In the genomic region with DNA sequence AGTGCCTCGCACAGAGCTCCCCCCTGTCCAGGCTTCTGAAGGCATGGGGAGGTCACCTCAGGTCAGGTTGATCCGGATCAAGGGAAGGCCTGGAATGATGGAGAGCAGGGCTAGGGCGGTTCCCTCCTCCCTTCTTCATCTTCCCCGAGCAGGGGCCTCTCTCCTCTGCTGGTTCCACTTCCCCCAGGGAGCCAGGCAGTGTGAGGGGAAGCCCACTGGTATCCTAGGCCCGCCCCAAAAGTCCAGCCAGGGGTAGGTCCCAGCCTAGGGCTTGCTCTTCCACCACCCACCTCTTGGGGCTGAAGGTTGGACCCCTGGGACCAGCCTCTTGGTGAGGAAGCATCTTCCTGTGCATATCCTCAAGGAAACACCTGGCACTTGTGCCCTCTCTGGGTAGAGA, we compare ENCODE assay signal across 8 cellular contexts. TPM values are rescaled to one million over a fixed set of nuclear protein-coding genes. Genes with fewer than 3 reads are reported as not detected.
DNase-seq lines count a peak whose midpoint lies in the region; ATAC-seq and TF ChIP-seq lines count a peak whose summit lies in the region.

No MANE protein-coding gene starts in this region.

- H3K27ac Mint-ChIP-seq in CD14-positive monocyte, result peak overlapping the region; percentile 88 to 98 (median 93)
- peak overlapping the region; percentile 80 for H3K27ac Mint-ChIP-seq in dendritic cell treated with granulocyte-macrophage colony-stimulating factor and Interleukin-4, amounts not matched to agents 40 ng/mL and 50 ng/mL, for 4 days
- H3K27ac Mint-ChIP-seq in neural crest cell (ENCODE audit: unreplicated experiment), result no peak overlapping the region

- intact Hi-C loops in CD14-positive monocyte (cut with micrococcal nuclease), result loop anchor here in 1 of 2 donors (5.0 to 10.0 kb wide), 3 partner anchors 33 to 151 kb away; a partner anchor contains a TSS
- intact Hi-C loops in dendritic cell treated with granulocyte-macrophage colony-stimulating factor and Interleukin-4, amounts not matched to agents 40 ng/mL and 50 ng/mL, for 4 days (cut with micrococcal nuclease), result loop anchor here (5.0 kb wide), 1 partner anchor 153 kb away; a partner anchor contains a TSS

- peak overlapping the region; percentile 93 to 95 for H3K4me3 Mint-ChIP-seq in CD14-positive monocyte
- peak overlapping the region; percentile 85 for H3K4me3 Mint-ChIP-seq in dendritic cell treated with granulocyte-macrophage colony-stimulating factor and Interleukin-4, amounts not matched to agents 40 ng/mL and 50 ng/mL, for 4 days
- peak overlapping the region; percentile 98 for H3K4me3 Mint-ChIP-seq in neural crest cell

- ATAC-seq in HG02852 (IDR thresholded peaks at IDR 0.05; ENCODE audit: unreplicated experiment) (no peak), HG03460 (IDR thresholded peaks at IDR 0.05; ENCODE audit: unreplicated experiment) (no peak)

- DNase-seq in CD14-positive monocyte (ENCODE audit: low spot score) (no peak), neural crest cell (ENCODE audit: low read depth, low spot score) (no peak), NCI-H2107 (lab: John Stamatoyannopoulos, UW) (no peak)
- DNase-seq in stimulated activated CD4-positive, alpha-beta T cell treated with anti-CD3 and anti-CD28 coated beads, Interleukin-4, amount 100 ng/mL, for 24 hours, result no peak

- peaks cover 35% of the 10 kb centered on the region for H3K4me1 Mint-ChIP-seq in CD14-positive monocyte
- H3K4me1 Mint-ChIP-seq in dendritic cell treated with granulocyte-macrophage colony-stimulating factor and Interleukin-4, amounts not matched to agents 40 ng/mL and 50 ng/mL, for 4 days (ENCODE audit: low read depth), result peaks cover 37% of the 10 kb centered on the region
- peaks cover 18% of the 10 kb centered on the region for H3K4me1 Mint-ChIP-seq in neural crest cell

- peaks cover 29 to 37% of the 10 kb centered on the region in 2 donors for H3K36me3 Mint-ChIP-seq in CD14-positive monocyte
- H3K36me3 Mint-ChIP-seq in dendritic cell treated with granulocyte-macrophage colony-stimulating factor and Interleukin-4, amounts not matched to agents 40 ng/mL and 50 ng/mL, for 4 days (ENCODE audit: low read depth), result peaks cover 39% of the 10 kb centered on the region
- peaks cover 3% of the 10 kb centered on the region for H3K36me3 Mint-ChIP-seq in neural crest cell (ENCODE audit: low read depth)

- H3K27me3 Mint-ChIP-seq in CD14-positive monocyte (ENCODE audit: low read depth in 3 of 3), result peaks cover 0 to 5% (median 2%) of the 10 kb centered on the region in 3 donors
- H3K27me3 Mint-ChIP-seq in dendritic cell treated with granulocyte-macrophage colony-stimulating factor and Interleukin-4, amounts not matched to agents 40 ng/mL and 50 ng/mL, for 4 days, result no peaks in the 10 kb centered on the region
- H3K27me3 Mint-ChIP-seq in neural crest cell (ENCODE audit: low read depth), result peaks cover 4% of the 10 kb centered on the region

- H3K27ac ChIP-seq in KOPT-K1 (ENCODE audit: low read depth, low read length, poor library complexity, severe bottlenecking), result peak overlapping the region; percentile 72

- H3K36me3 ChIP-seq in KOPT-K1 (ENCODE audit: insufficient read depth, low read length), result peaks cover 46% of the 10 kb centered on the region

- TF ChIP-seq CTCF in CD14-positive monocyte (IDR thresholded peaks at IDR 0.05), result no peak
- TF ChIP-seq CTCF in neural crest cell (conservative IDR thresholded peaks at IDR 0.05), result no peak

- H3K9me3 ChIP-seq in KOPT-K1 (ENCODE audit: insufficient read depth, low read length, poor library complexity, severe bottlenecking), result no peaks in the 10 kb centered on the region

- no peaks in the 10 kb centered on the region for H3K9me3 Mint-ChIP-seq in CD14-positive monocyte
- no peaks in the 10 kb centered on the region for H3K9me3 Mint-ChIP-seq in dendritic cell treated with granulocyte-macrophage colony-stimulating factor and Interleukin-4, amounts not matched to agents 40 ng/mL and 50 ng/mL, for 4 days
- H3K9me3 Mint-ChIP-seq in neural crest cell, result no peaks in the 10 kb centered on the region

RNA-seq across cellular contexts. Expression of a gene that starts 16.4 kb away (rescaled TPM):
- polyA plus RNA-seq in CD14-positive monocyte, result under 1 TPM; 0.35 to 0.38 TPM
- total RNA-seq in neural crest cell, result 2.2 and 2.8 TPM in 2 replicates

RNA-seq across cellular contexts. Expression of a gene that starts 16.5 kb away (rescaled TPM):
- under 1 TPM; 0.62 to 0.87 TPM for polyA plus RNA-seq in CD14-positive monocyte
- 91.6 and 93.4 TPM in 2 replicates for total RNA-seq in neural crest cell

RNA-seq across cellular contexts. Expression of a gene that starts 16.9 kb away (rescaled TPM):
- 10 to 100 TPM; 15.3 to 15.5 TPM for polyA plus RNA-seq in CD14-positive monocyte
- total RNA-seq in neural crest cell, result 166 and 173 TPM in 2 replicates

RNA-seq across cellular contexts. Expression of a gene that starts 27.6 kb away (rescaled TPM):
- not detected for polyA plus RNA-seq in CD14-positive monocyte
- total RNA-seq in neural crest cell, result 18.4 and 19.4 TPM in 2 replicates

RNA-seq across cellular contexts. Expression of a gene that starts 30.6 kb away (rescaled TPM):
- polyA plus RNA-seq in CD14-positive monocyte, result 1 to 10 TPM; 2.3 to 3.4 TPM
- 102 and 105 TPM in 2 replicates for total RNA-seq in neural crest cell
